ENCODE assay signal across 25 cellular contexts in genomic region chr15:43544266-43544665, GRCh38. TPM values are rescaled to one million over a fixed set of nuclear protein-coding genes. Genes with fewer than 3 reads are reported as not detected.
"Had no signal": no experiment of that assay in that cellular context is flagged by ENCODE, and none has a peak within 500 bp of the region (broad histone marks: within the 10 kb centered on the region; RNA-seq: fewer than 3 reads in every experiment).

No MANE protein-coding gene starts in this region.

- H3K27ac ChIP-seq: KMS-11, RWPE1 had no signal

- H3K4me3 Mint-ChIP-seq: IgD-negative memory B cell had no signal

- H3K9ac ChIP-seq: KMS-11 had no signal

- ATAC-seq: HepG2, K562, Panc1, PC-3, SK-N-SH treated with all-trans-retinoic acid at 6 μM for 48 hours had no signal

- H3K4me2 ChIP-seq: KMS-11 had no signal

- H3K9me3 Mint-ChIP-seq: IgD-negative memory B cell had no signal

- H3K27ac Mint-ChIP-seq: IgD-negative memory B cell had no signal

- DNase-seq: Kasumi-1; MM.1S; NCI-H1092 treated with DMSO at 0.1 percent for 48 hours; NCI-H1436; NCI-H187; NCI-H2029; NCI-H2081 treated with DMSO at 0.1 percent for 48 hours; NCI-H2171; NCI-H226; NCI-H446; NCI-H510A; NCI-H524 treated with DMSO at 0.1 percent for 48 hours; NCI-H69; NCI-H774; NK-92 treated with Interleukin-12 subunit alpha and Interleukin-12 subunit beta, amount 100 ng/mL, for 24 hours; PC-3; SHP77 had no signal

- H3K27me3 Mint-ChIP-seq: IgD-negative memory B cell had no signal

- H3K4me3 ChIP-seq: K562 had no signal

- H3K4me1 Mint-ChIP-seq: IgD-negative memory B cell had no signal

RNA-seq across cellular contexts. Expression of gene MAP1A, which starts 26.9 kb away (rescaled TPM):
- polyA plus RNA-seq: IgD-negative memory B cell had no signal

RNA-seq across cellular contexts. Expression of gene CKMT1B, which starts 49.6 kb away (rescaled TPM):
- total RNA-seq: M059J had no signal
- polyA plus RNA-seq: IgD-negative memory B cell had no signal
